1 cellular context compared by ENCODE assay signal in the genomic region with DNA sequence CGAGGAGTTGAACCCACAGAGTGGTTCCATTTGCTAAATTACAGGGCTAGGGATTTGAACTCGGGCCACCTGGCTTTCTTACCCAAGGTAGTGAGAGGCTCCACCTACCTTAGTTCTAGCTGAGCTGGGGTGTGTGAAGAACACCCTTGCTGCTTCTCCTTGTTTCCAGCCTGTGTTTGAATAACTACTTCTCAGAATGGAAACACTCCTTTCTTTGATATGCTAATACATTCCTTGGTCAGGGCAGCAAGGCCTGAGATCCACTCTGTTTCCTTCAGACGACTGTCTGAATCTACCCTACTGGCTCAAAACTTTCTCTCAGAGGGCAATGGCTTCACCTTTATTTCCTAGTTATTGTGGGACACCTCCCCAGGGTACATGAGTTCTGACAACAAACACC.
TF ChIP-seq lines count a peak whose summit lies in the region.

No MANE protein-coding gene starts in this region.

TF ChIP-seq in WTC11, 78 proteins besides CTCF, POLR2A, EP300 and RAD21:
- TF ChIP-seq FOXP4 (CRISPR knock-in tag; IDR thresholded peaks at IDR 0.05) (peak; percentile 38; the same call in 1 of the 2 replicates), ZNF121 (CRISPR knock-in tag; IDR thresholded peaks at IDR 0.05) (no peak), ELF4 (CRISPR knock-in tag; IDR thresholded peaks at IDR 0.05; ENCODE audit: low read depth) (no peak), TEAD1 (CRISPR knock-in tag; IDR thresholded peaks at IDR 0.05) (peak; percentile 88; the same call in 1 of the 2 replicates), ETV6 (CRISPR knock-in tag; IDR thresholded peaks at IDR 0.05) (peak; percentile 23; the same call in 1 of the 2 replicates), RELA (CRISPR knock-in tag; IDR thresholded peaks at IDR 0.05; ENCODE audit: borderline replicate concordance) (no peak)
